Comparison of ENCODE assay signal across 8 cellular contexts in genomic region chr21:35048706-35049617, GRCh38. TPM values are rescaled to one million over a fixed set of nuclear protein-coding genes. Genes with fewer than 3 reads are reported as not detected.
A peak's percentile ranks its signal among the peaks of the same experiment; 100 is the strongest.
DNase-seq lines count a peak whose midpoint lies in the region; ATAC-seq and TF ChIP-seq lines count a peak whose summit lies in the region.

Gene RUNX1, minus strand, starts transcription at chr21:35049302.

- ATAC-seq in GM19467 (IDR thresholded peaks at IDR 0.05; ENCODE audit: unreplicated experiment), result peak; percentile 67
- peak; percentile 34 for ATAC-seq in HG03575 (IDR thresholded peaks at IDR 0.05; ENCODE audit: extremely low read depth, insufficient number of reproducible peaks, low FRiP score, unreplicated experiment)
- ATAC-seq in memory B cell (ENCODE audit: low read depth), result peak; percentile 71

- peaks cover 63% of the 10 kb centered on the region for H3K4me1 Mint-ChIP-seq in brain
- H3K4me1 Mint-ChIP-seq in memory B cell, result peaks cover 59% of the 10 kb centered on the region

- H3K27ac ChIP-seq in BLaER1 treated with 17β-estradiol and CSF1 and Interleukin-3, amounts not matched to agents 10 nM and 100 nM, result peak within 1 kb of the TSS; percentile 25 to 98 (median 91); a peak in 21 of 22 replicates

- H3K36me3 ChIP-seq in BLaER1 treated with 17β-estradiol and CSF1 and Interleukin-3, amounts not matched to agents 10 nM and 100 nM, result peaks cover 0 to 30% (median 20%) of the 10 kb centered on the region in 11 experiments; a peak in 14 of 22 replicates

- peaks cover 0 to 23% (median 4%) of the 10 kb centered on the region in 11 experiments; a peak in 7 of 22 replicates for H4K20me1 ChIP-seq in BLaER1 treated with 17β-estradiol and CSF1 and Interleukin-3, amounts not matched to agents 10 nM and 100 nM

- peak within 1 kb of the TSS; percentile 56 to 97 (median 83) for H3K4me3 ChIP-seq in BLaER1 treated with 17β-estradiol and CSF1 and Interleukin-3, amounts not matched to agents 10 nM and 100 nM

- peaks cover 56 to 79% (median 64%) of the 10 kb centered on the region in 10 experiments for H3K4me1 ChIP-seq in BLaER1 treated with 17β-estradiol and CSF1 and Interleukin-3, amounts not matched to agents 10 nM and 100 nM

- peaks cover 0 to 19% (median 0%) of the 10 kb centered on the region in 11 experiments; a peak in 3 of 22 replicates for H3K27me3 ChIP-seq in BLaER1 treated with 17β-estradiol and CSF1 and Interleukin-3, amounts not matched to agents 10 nM and 100 nM

- DNase-seq in T1000 (lab: John Stamatoyannopoulos, UW), result peak; percentile 74
- peak; percentile 59 to 70 for DNase-seq in memory B cell (ENCODE audit: low spot score in 2 of 2)
- peak; percentile 54 to 63 for DNase-seq in stimulated activated CD8-positive, alpha-beta memory T cell treated with anti-CD3 and anti-CD28 coated beads, Interleukin-4, amount 100 ng/mL, for 4 hours (ENCODE audit: low read depth in 2 of 2, low spot score in 1 of 2)
- no peak for DNase-seq in iPS-NIHi11 (ENCODE audit: low spot score)

- H3K9me3 Mint-ChIP-seq in brain (peaks cover 0 to 2% (median 0%) of the 10 kb centered on the region in 5 experiments), memory B cell (no peaks in the 10 kb centered on the region)

- no peaks in the 10 kb centered on the region for H3K9me3 ChIP-seq in BLaER1 treated with 17β-estradiol and CSF1 and Interleukin-3, amounts not matched to agents 10 nM and 100 nM (replicated peaks in 1 of 11)

- H3K36me3 Mint-ChIP-seq in brain (no peaks in the 10 kb centered on the region), memory B cell (peaks cover 1% of the 10 kb centered on the region)

- peak within 1 kb of the TSS in 4 of 5 experiments; percentile 0 to 22 (median 5) for H3K4me3 Mint-ChIP-seq in brain
- H3K4me3 Mint-ChIP-seq in memory B cell, result peak within 1 kb of the TSS; percentile 90

- H3K9ac ChIP-seq in BLaER1 treated with 17β-estradiol and CSF1 and Interleukin-3, amounts not matched to agents 10 nM and 100 nM, result peak within 1 kb of the TSS; percentile 44 to 98 (median 89)

- TF ChIP-seq CTCF in brain (conservative IDR thresholded peaks at IDR 0.05), result no peak

- H3K27ac Mint-ChIP-seq in brain (peak within 1 kb of the TSS in 3 of 5 experiments; percentile 60 to 70 (median 69)), memory B cell (peak within 1 kb of the TSS; percentile 89)

- H3K27me3 Mint-ChIP-seq in brain (no peaks in the 10 kb centered on the region), memory B cell (no peaks in the 10 kb centered on the region)

- peak within 1 kb of the TSS; percentile 81 to 99 (median 96) for H3K4me2 ChIP-seq in BLaER1 treated with 17β-estradiol and CSF1 and Interleukin-3, amounts not matched to agents 10 nM and 100 nM

RNA-seq across cellular contexts. Expression of gene RUNX1, which starts in this region (rescaled TPM):
- 5.0 TPM for polyA plus RNA-seq in brain (ENCODE audit: insufficient read depth, low read depth, low replicate concordance)
